ENCODE assay signal across 8 cellular contexts in the genomic region with DNA sequence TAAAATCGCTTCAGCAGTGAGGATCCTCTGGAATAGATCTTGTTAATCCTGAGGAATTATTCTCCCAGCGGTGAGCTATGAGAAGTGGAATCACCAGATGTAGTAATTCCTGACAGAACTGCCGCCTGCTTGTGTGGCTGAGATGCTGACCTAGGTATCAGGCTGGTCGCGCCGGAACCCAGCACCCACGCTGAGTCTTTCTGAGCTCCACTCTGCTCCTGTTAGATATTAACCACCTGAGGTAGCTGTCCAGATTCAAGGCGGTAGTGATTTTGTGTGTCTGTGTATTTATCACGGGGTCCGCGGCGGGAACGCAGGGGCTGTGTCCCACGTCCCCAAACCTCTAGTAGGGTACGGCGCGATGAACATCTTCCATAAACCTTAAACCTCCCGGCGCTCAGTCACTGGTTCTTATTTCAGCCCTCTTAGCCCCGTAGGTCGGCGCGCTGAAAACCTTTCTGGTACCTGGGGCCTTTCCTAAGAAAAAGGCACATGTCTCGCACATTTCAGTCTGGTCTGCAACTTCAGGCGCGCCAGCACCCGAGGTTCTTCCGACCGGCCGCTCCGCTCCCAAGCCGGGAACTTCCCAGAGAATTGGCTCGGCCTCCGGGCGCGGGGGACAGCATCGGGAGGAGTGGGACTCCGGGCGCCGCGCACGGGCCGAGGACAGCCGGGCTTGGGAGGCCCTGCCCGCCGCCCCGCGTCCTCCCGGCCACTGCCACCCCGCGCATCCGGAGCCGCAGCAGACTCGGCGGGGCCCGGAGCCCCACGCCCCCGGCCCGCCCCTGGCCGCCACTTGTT. TPM values are rescaled to one million over a fixed set of nuclear protein-coding genes. Genes with fewer than 3 reads are reported as not detected.
DNase-seq lines count a peak whose midpoint lies in the region; TF ChIP-seq lines count a peak whose summit lies in the region.

No MANE protein-coding gene starts in this region.

- no peak overlapping the region for H3K18ac ChIP-seq in H9 (ENCODE audit: insufficient read length, low read depth, low read length)

- H2BK20ac ChIP-seq in H9 (ENCODE audit: low read depth, low read length, poor library complexity, severe bottlenecking): no peak overlapping the region

- peaks cover 2% of the 10 kb centered on the region; the same call in 1 of the 2 replicates for H3K79me2 ChIP-seq in H9 (ENCODE audit: insufficient read depth, low read length)
- no peaks in the 10 kb centered on the region for H3K79me2 ChIP-seq in smooth muscle cell (ENCODE audit: low read depth)

- peaks cover 3% of the 10 kb centered on the region; the same call in 1 of the 2 replicates for H3K4me1 ChIP-seq in H9 (ENCODE audit: insufficient read depth, low read length)
- peaks cover 11% of the 10 kb centered on the region for H3K4me1 ChIP-seq in smooth muscle cell (ENCODE audit: low read depth)

- no peak overlapping the region for H2BK15ac ChIP-seq in H9 (ENCODE audit: low read depth, low read length)

- peak overlapping the region; percentile 79 for H2AFZ ChIP-seq in H9 (ENCODE audit: low read length)
- H2AFZ ChIP-seq in smooth muscle cell (ENCODE audit: low read depth): peak overlapping the region; percentile 87

- no peak overlapping the region for H3K23ac ChIP-seq in H9 (ENCODE audit: insufficient read length, low read depth, low read length)

- peak overlapping the region; percentile 78 to 88 for H3K4me3 Mint-ChIP-seq in H9

- H4K91ac ChIP-seq in H9 (ENCODE audit: insufficient read length, low read depth, low read length): no peak overlapping the region

- no peak overlapping the region for H4K5ac ChIP-seq in H9 (ENCODE audit: insufficient read length, low read depth, low read length)

- H3K9me3 ChIP-seq in H9 (ENCODE audit: control insufficient read depth, low read depth, low read length): no peaks in the 10 kb centered on the region
- no peaks in the 10 kb centered on the region for H3K9me3 ChIP-seq in smooth muscle cell (replicated peaks; ENCODE audit: low read depth)

- H3K27me3 ChIP-seq in H9 (ENCODE audit: insufficient read depth, low read length): no peaks in the 10 kb centered on the region
- H3K27me3 ChIP-seq in smooth muscle cell (ENCODE audit: low read depth): peaks cover 3% of the 10 kb centered on the region

- H3K36me3 ChIP-seq in smooth muscle cell (ENCODE audit: low read depth): no peaks in the 10 kb centered on the region

- peaks cover 7% of the 10 kb centered on the region for H3K23me2 ChIP-seq in H9 (ENCODE audit: insufficient read length, low read depth, low read length, poor library complexity, severe bottlenecking)

- no peak overlapping the region for H2BK120ac ChIP-seq in H9 (ENCODE audit: low read depth, low read length, poor library complexity, severe bottlenecking)

- H3K27ac Mint-ChIP-seq in H9: peak overlapping the region in 2 of 3 experiments; percentile 23 to 27; a peak in 5 of 7 replicates

- H3K4me2 ChIP-seq in H9 (ENCODE audit: insufficient read depth, insufficient read length, low read length): peak overlapping the region; percentile 81
- H3K4me2 ChIP-seq in smooth muscle cell: peak overlapping the region; percentile 95

- H3K14ac ChIP-seq in H9 (ENCODE audit: insufficient read depth, low read length): no peak overlapping the region

- H3K27ac ChIP-seq in H9 (ENCODE audit: insufficient read length, low read depth, low read length) (no peak overlapping the region), smooth muscle cell (ENCODE audit: low read depth) (peak overlapping the region; percentile 14)

- TF ChIP-seq CTCF in H9 (conservative IDR thresholded peaks at IDR 0.05) (no peak), smooth muscle cell (IDR thresholded peaks at IDR 0.05; ENCODE audit: borderline replicate concordance, insufficient read depth, poor library complexity, severe bottlenecking) (no peak)

- H3K9ac ChIP-seq in H9 (ENCODE audit: extremely low read depth, insufficient read length, low read length): peak overlapping the region; percentile 28
- H3K9ac ChIP-seq in smooth muscle cell (ENCODE audit: low read depth): peak overlapping the region; percentile 36

- H3K4me3 ChIP-seq in smooth muscle cell: peak overlapping the region; percentile 75

- peaks cover 4% of the 10 kb centered on the region for H3F3A ChIP-seq in smooth muscle cell (ENCODE audit: low read depth)

- H3K79me1 ChIP-seq in H9 (ENCODE audit: insufficient read depth, low read depth, low read length, poor library complexity, severe bottlenecking): peaks cover 2% of the 10 kb centered on the region

- H2AK5ac ChIP-seq in H9 (ENCODE audit: insufficient read length, low read length): no peak overlapping the region

- H3K56ac ChIP-seq in H9 (ENCODE audit: insufficient read length, low read depth, low read length): no peak overlapping the region

- H3K4me1 Mint-ChIP-seq in H9: peaks cover 38 to 40% of the 10 kb centered on the region in 2 experiments

- H2BK5ac ChIP-seq in H9 (ENCODE audit: insufficient read length, low read length): no peak overlapping the region

- H4K8ac ChIP-seq in H9 (replicated peaks; ENCODE audit: insufficient read length, low read depth, low read length): no peak overlapping the region

- DNase-seq in NCI-H524 (lab: John Stamatoyannopoulos, UW): peak; percentile 49 to 74
- DNase-seq in NCI-H524 treated with DMSO at 0.1 percent for 48 hours (lab: John Stamatoyannopoulos, UW): no peak
- DNase-seq in H9: no peak
- DNase-seq in NCI-H226: peak; percentile 34
- peak; percentile 49 for DNase-seq in amniotic epithelial cell (ENCODE audit: low read depth)
- peak; percentile 31 for DNase-seq in iPS-NIHi7 (ENCODE audit: extremely low spot score)
- no peak for DNase-seq in smooth muscle cell (lab: John Stamatoyannopoulos, UW; ENCODE audit: unreplicated experiment)
- no peak for DNase-seq in SKM-1 treated with dmso at 0.1 percent for 144 hours (lab: John Stamatoyannopoulos, UW; ENCODE audit: unreplicated experiment)

- no peak overlapping the region for H3T11ph ChIP-seq in H9 (ENCODE audit: low read length)

- H3K27me3 Mint-ChIP-seq in H9 (ENCODE audit: low read depth): peaks cover 1% of the 10 kb centered on the region; the same call in 1 of the 2 replicates

- peaks cover 13 to 30% (median 29%) of the 10 kb centered on the region in 3 experiments for H3K36me3 Mint-ChIP-seq in H9 (ENCODE audit: insufficient read depth in 1 of 3, low read depth in 3 of 3)

- H4K20me1 ChIP-seq in H9 (ENCODE audit: control insufficient read depth, insufficient read depth, insufficient read length) (peaks cover 2% of the 10 kb centered on the region), smooth muscle cell (ENCODE audit: low read depth) (peaks cover 23% of the 10 kb centered on the region)

- no peaks in the 10 kb centered on the region; a peak in 1 of 5 replicates for H3K9me3 Mint-ChIP-seq in H9

- no peak overlapping the region for H2BK12ac ChIP-seq in H9 (ENCODE audit: insufficient read length, low read depth, low read length)

- no peak overlapping the region for H3K4ac ChIP-seq in H9 (ENCODE audit: low read depth, low read length)

- WGBS in H9 (ENCODE audit: extremely low coverage, insufficient read length, low lambda C conversion rate): no CpG with 5 or more reads among the region's 60 CpGs
- 2% methylated on average over 39 of the region's 60 CpGs for WGBS in smooth muscle cell (ENCODE audit: low lambda C conversion rate)

RNA-seq across cellular contexts. Expression of a gene that starts 0.5 kb away (rescaled TPM):
- 22.8 and 25.0 TPM in 2 replicates for total RNA-seq in H9 (2021)
- total RNA-seq in smooth muscle cell: 2.4 and 3.2 TPM in 2 replicates
- 4.8 and 5.5 TPM in 2 replicates for polyA plus RNA-seq in smooth muscle cell

RNA-seq across cellular contexts. Expression of a gene that starts 28.3 kb away (rescaled TPM):
- total RNA-seq in H9 (2021) (2.3 and 2.4 TPM in 2 replicates), smooth muscle cell (1.6 and 5.6 TPM in 2 replicates)
- polyA plus RNA-seq in smooth muscle cell: 1.7 and 3.5 TPM in 2 replicates

RNA-seq across cellular contexts. Expression of a gene that starts 42.3 kb away (rescaled TPM):
- total RNA-seq in H9 (2021) (13.0 and 13.9 TPM in 2 replicates), smooth muscle cell (7.9 and 9.6 TPM in 2 replicates)
- 16.5 and 19.1 TPM in 2 replicates for polyA plus RNA-seq in smooth muscle cell

RNA-seq across cellular contexts. Expression of a gene that starts 54.4 kb away (rescaled TPM):
- 81.6 and 87.2 TPM in 2 replicates for total RNA-seq in H9 (2021)
- total RNA-seq in smooth muscle cell: 41.0 and 42.0 TPM in 2 replicates
- polyA plus RNA-seq in smooth muscle cell: 39.3 and 40.7 TPM in 2 replicates

RNA-seq across cellular contexts. Expression of a gene that starts 54.8 kb away (rescaled TPM):
- total RNA-seq in H9 (2021) (8.5 and 8.9 TPM in 2 replicates), smooth muscle cell (4.4 and 7.2 TPM in 2 replicates)
- polyA plus RNA-seq in smooth muscle cell: 9.3 and 10.1 TPM in 2 replicates

Comparison
In these comparisons a context has a peak if more than half of its experiments do, and no peak if none do; other contexts are left out.
1. DNase-seq: peak in NCI-H524 (2 of 2), NCI-H226 (single experiment), amniotic epithelial cell (single experiment) and iPS-NIHi7 (single experiment); none in NCI-H524 treated with DMSO at 0.1 percent for 48 hours (single experiment), H9 (single experiment), smooth muscle cell (single experiment) and SKM-1 treated with dmso at 0.1 percent for 144 hours (single experiment).